31 cellular contexts compared by ENCODE assay signal in genomic region chr1:40281852-40282251, GRCh38. TPM values are rescaled to one million over a fixed set of nuclear protein-coding genes. Genes with fewer than 3 reads are reported as not detected.
DNase-seq lines count a peak whose midpoint lies in the region; ATAC-seq and TF ChIP-seq lines count a peak whose summit lies in the region.
"Had no signal": no experiment of that assay in that cellular context is flagged by ENCODE, and none has a peak within 500 bp of the region (broad histone marks: within the 10 kb centered on the region; RNA-seq: fewer than 3 reads in every experiment).

No MANE protein-coding gene starts in this region.

- H2AFZ ChIP-seq in PC-3 (ENCODE audit: low read length) (no peak overlapping the region), hepatocyte (no peak overlapping the region)

- H3K36me3 ChIP-seq in PC-3 (ENCODE audit: low read depth, low read length) (peaks cover 16% of the 10 kb centered on the region), hepatocyte (replicated peaks; ENCODE audit: insufficient read depth, low read depth) (no peaks in the 10 kb centered on the region)

- H3K27ac Mint-ChIP-seq in activated T-cell treated with anti-CD3 and anti-CD28 coated beads, Interleukin-2, amount 50 U/mL, for 72 hours: peak overlapping the region; percentile 52
- peak overlapping the region; percentile 9 for H3K27ac Mint-ChIP-seq in stimulated activated effector memory CD8-positive, alpha-beta T cell treated with anti-CD3 and anti-CD28 coated beads, Interleukin-12 subunit alpha, Interleukin-12 subunit beta, amount 100 ng/mL, for 72 hours
- H3K27ac Mint-ChIP-seq in activated T-helper 1 cell treated with anti-CD3 and anti-CD28 coated beads, Interleukin-12 subunit alpha, Interleukin-12 subunit beta, Interleukin-2, Interleukin-4 antibody, amounts not matched to agents 30 ng/mL and 10 ng/mL and 1 ng/mL, durations not matched to agents 14 hours and 24 hours and 36 hours: no peak overlapping the region
- H3K27ac Mint-ChIP-seq: activated naive CD8-positive, alpha-beta T cell treated with anti-CD3 and anti-CD28 coated beads, Interleukin-2, amount 10 ng/mL, durations not matched to agents 7 days and 5 days had no signal

- H3K9ac ChIP-seq in PC-3 (ENCODE audit: low read length): no peak overlapping the region

- H3K27me3 Mint-ChIP-seq in activated T-cell treated with anti-CD3 and anti-CD28 coated beads, Interleukin-2, amount 50 U/mL, for 72 hours (ENCODE audit: low read depth): no peaks in the 10 kb centered on the region
- no peaks in the 10 kb centered on the region for H3K27me3 Mint-ChIP-seq in activated T-helper 1 cell treated with anti-CD3 and anti-CD28 coated beads, Interleukin-12 subunit alpha, Interleukin-12 subunit beta, Interleukin-2, Interleukin-4 antibody, amounts not matched to agents 30 ng/mL and 10 ng/mL and 1 ng/mL, durations not matched to agents 14 hours and 24 hours and 36 hours (ENCODE audit: insufficient read depth)
- H3K27me3 Mint-ChIP-seq: activated naive CD8-positive, alpha-beta T cell treated with anti-CD3 and anti-CD28 coated beads, Interleukin-2, amount 10 ng/mL, durations not matched to agents 7 days and 5 days; CD4-positive, alpha-beta memory T cell had no signal

- H3K27ac ChIP-seq in PC-3 (ENCODE audit: low read length) (no peak overlapping the region), hepatocyte (no peak overlapping the region)
- H3K27ac ChIP-seq: esophagus squamous epithelium, heart right ventricle, HL-60, SJCRH30, thoracic aorta, vagina had no signal

- H3F3A ChIP-seq in PC-3 (ENCODE audit: low read length, unreplicated experiment): no peaks in the 10 kb centered on the region

- H3K4me2 ChIP-seq in PC-3 (ENCODE audit: low read length) (no peak overlapping the region), hepatocyte (no peak overlapping the region)

- H3K36me3 Mint-ChIP-seq in activated T-cell treated with anti-CD3 and anti-CD28 coated beads, Interleukin-2, amount 50 U/mL, for 72 hours (ENCODE audit: insufficient read depth in 2 of 2): peaks cover 2 to 16% of the 10 kb centered on the region in 2 donors
- H3K36me3 Mint-ChIP-seq in stimulated activated effector memory CD8-positive, alpha-beta T cell treated with anti-CD3 and anti-CD28 coated beads, Interleukin-12 subunit alpha, Interleukin-12 subunit beta, amount 100 ng/mL, for 72 hours: peaks cover 97% of the 10 kb centered on the region
- peaks cover 21% of the 10 kb centered on the region for H3K36me3 Mint-ChIP-seq in activated T-helper 1 cell treated with anti-CD3 and anti-CD28 coated beads, Interleukin-12 subunit alpha, Interleukin-12 subunit beta, Interleukin-2, Interleukin-4 antibody, amounts not matched to agents 30 ng/mL and 10 ng/mL and 1 ng/mL, durations not matched to agents 14 hours and 24 hours and 36 hours (ENCODE audit: low read depth)

- TF ChIP-seq CTCF in PC-3 (conservative IDR thresholded peaks at IDR 0.05; ENCODE audit: low read depth, low read length): no peak
- no peak for TF ChIP-seq CTCF in hepatocyte (IDR thresholded peaks at IDR 0.05; ENCODE audit: poor library complexity)

- no peak overlapping the region for H3K4me3 Mint-ChIP-seq in activated T-cell treated with anti-CD3 and anti-CD28 coated beads, Interleukin-2, amount 50 U/mL, for 72 hours
- H3K4me3 Mint-ChIP-seq in stimulated activated effector memory CD8-positive, alpha-beta T cell treated with anti-CD3 and anti-CD28 coated beads, Interleukin-12 subunit alpha, Interleukin-12 subunit beta, amount 100 ng/mL, for 72 hours: no peak overlapping the region
- no peak overlapping the region for H3K4me3 Mint-ChIP-seq in activated T-helper 1 cell treated with anti-CD3 and anti-CD28 coated beads, Interleukin-12 subunit alpha, Interleukin-12 subunit beta, Interleukin-2, Interleukin-4 antibody, amounts not matched to agents 30 ng/mL and 10 ng/mL and 1 ng/mL, durations not matched to agents 14 hours and 24 hours and 36 hours
- H3K4me3 Mint-ChIP-seq: activated naive CD8-positive, alpha-beta T cell treated with anti-CD3 and anti-CD28 coated beads, Interleukin-2, amount 10 ng/mL, durations not matched to agents 7 days and 5 days; CD4-positive, alpha-beta memory T cell had no signal

- WGBS in hepatocyte (ENCODE audit: low lambda C conversion rate, missing lambda C conversion rate): 72% methylated on average over 2 of the region's 2 CpGs

- H3K79me2 ChIP-seq in PC-3 (ENCODE audit: low read length): no peaks in the 10 kb centered on the region
- H3K79me2 ChIP-seq in hepatocyte: peaks cover 2% of the 10 kb centered on the region

- H3K9me2 ChIP-seq in PC-3 (replicated peaks; ENCODE audit: low read length) (no peaks in the 10 kb centered on the region), hepatocyte (replicated peaks; ENCODE audit: insufficient read depth) (no peaks in the 10 kb centered on the region)

- H3K9me3 Mint-ChIP-seq in activated T-cell treated with anti-CD3 and anti-CD28 coated beads, Interleukin-2, amount 50 U/mL, for 72 hours: no peaks in the 10 kb centered on the region
- H3K9me3 Mint-ChIP-seq in stimulated activated effector memory CD8-positive, alpha-beta T cell treated with anti-CD3 and anti-CD28 coated beads, Interleukin-12 subunit alpha, Interleukin-12 subunit beta, amount 100 ng/mL, for 72 hours: no peaks in the 10 kb centered on the region
- no peaks in the 10 kb centered on the region for H3K9me3 Mint-ChIP-seq in activated T-helper 1 cell treated with anti-CD3 and anti-CD28 coated beads, Interleukin-12 subunit alpha, Interleukin-12 subunit beta, Interleukin-2, Interleukin-4 antibody, amounts not matched to agents 30 ng/mL and 10 ng/mL and 1 ng/mL, durations not matched to agents 14 hours and 24 hours and 36 hours
- H3K9me3 Mint-ChIP-seq: activated naive CD8-positive, alpha-beta T cell treated with anti-CD3 and anti-CD28 coated beads, Interleukin-2, amount 10 ng/mL, durations not matched to agents 7 days and 5 days; CD4-positive, alpha-beta memory T cell had no signal

- CTCF ChIA-PET in PC-3 (lab: Charles Lee): interaction anchor here (0.8 to 1.2 kb wide), 2 partner anchors 92 to 129 kb away, joined by 3 read pairs; partner anchors contain the start of gene SMAP2

- ATAC-seq in activated T-cell treated with anti-CD3 and anti-CD28 coated beads, Interleukin-2, amount 50 U/mL, for 72 hours (replicated peaks in 1 of 2): no peak
- ATAC-seq in PC-3 (peak; percentile 87), GM19467 (IDR thresholded peaks at IDR 0.05; ENCODE audit: unreplicated experiment) (no peak)
- ATAC-seq in stimulated activated effector memory CD8-positive, alpha-beta T cell treated with anti-CD3 and anti-CD28 coated beads, Interleukin-12 subunit alpha, Interleukin-12 subunit beta, amount 100 ng/mL, for 72 hours: no peak
- ATAC-seq: heart right ventricle, left cardiac atrium, sciatic nerve had no signal

- no peak overlapping the region for H3K4me3 ChIP-seq in PC-3 (ENCODE audit: low read length)
- no peak overlapping the region for H3K4me3 ChIP-seq in hepatocyte
- H3K4me3 ChIP-seq: esophagus squamous epithelium, heart right ventricle, SJCRH30, thoracic aorta, vagina had no signal

- H3K9me3 ChIP-seq in PC-3 (ENCODE audit: low read length) (no peaks in the 10 kb centered on the region), hepatocyte (ENCODE audit: low read depth) (no peaks in the 10 kb centered on the region)
- H3K9me3 ChIP-seq: esophagus squamous epithelium, heart right ventricle, SJCRH30, thoracic aorta, vagina had no signal

- H3K4me1 Mint-ChIP-seq in activated T-cell treated with anti-CD3 and anti-CD28 coated beads, Interleukin-2, amount 50 U/mL, for 72 hours (ENCODE audit: low read depth): peaks cover 6% of the 10 kb centered on the region
- H3K4me1 Mint-ChIP-seq in stimulated activated effector memory CD8-positive, alpha-beta T cell treated with anti-CD3 and anti-CD28 coated beads, Interleukin-12 subunit alpha, Interleukin-12 subunit beta, amount 100 ng/mL, for 72 hours: no peaks in the 10 kb centered on the region
- H3K4me1 Mint-ChIP-seq in activated T-helper 1 cell treated with anti-CD3 and anti-CD28 coated beads, Interleukin-12 subunit alpha, Interleukin-12 subunit beta, Interleukin-2, Interleukin-4 antibody, amounts not matched to agents 30 ng/mL and 10 ng/mL and 1 ng/mL, durations not matched to agents 14 hours and 24 hours and 36 hours (ENCODE audit: low read depth): no peaks in the 10 kb centered on the region

- H4K20me1 ChIP-seq in PC-3 (ENCODE audit: low read length) (peaks cover 4% of the 10 kb centered on the region; the same call in 1 of the 2 replicates), hepatocyte (ENCODE audit: insufficient read depth, poor library complexity, severe bottlenecking) (no peaks in the 10 kb centered on the region)

- BruUV-seq in PC-3 (replicated peaks; lab: Mats Ljungman, UMichigan): no TSS peak

- H3K27me3 ChIP-seq in PC-3 (ENCODE audit: low read length): no peaks in the 10 kb centered on the region
- no peaks in the 10 kb centered on the region for H3K27me3 ChIP-seq in hepatocyte
- H3K27me3 ChIP-seq: esophagus squamous epithelium, heart right ventricle, SJCRH30, vagina had no signal

- DNase-seq in activated T-cell treated with anti-CD3 and anti-CD28 coated beads, Interleukin-2, amount 50 U/mL, for 72 hours: no peak
- no peak for DNase-seq in activated T-cell treated with anti-CD3 and anti-CD28 coated beads, Interleukin-2, amount 50 U/mL, for 48 hours
- peak; percentile 37 to 80 for DNase-seq in NCI-H2081 (lab: John Stamatoyannopoulos, UW)
- no peak for DNase-seq in PC-3
- DNase-seq in stimulated activated effector memory CD8-positive, alpha-beta T cell treated with anti-CD3 and anti-CD28 coated beads, Interleukin-12 subunit alpha, Interleukin-12 subunit beta, amount 100 ng/mL, for 72 hours (ENCODE audit: low spot score in 2 of 2): no peak
- no peak for DNase-seq in activated T-helper 1 cell treated with anti-CD3 and anti-CD28 coated beads, Interleukin-12 subunit alpha, Interleukin-12 subunit beta, Interleukin-2, Interleukin-4 antibody, amounts not matched to agents 30 ng/mL and 10 ng/mL and 1 ng/mL, durations not matched to agents 14 hours and 24 hours and 36 hours (ENCODE audit: low spot score)
- DNase-seq in hepatocyte (ENCODE audit: low spot score): no peak
- DNase-seq: activated CD4-positive, alpha-beta T cell treated with anti-CD3 and anti-CD28 coated beads, Interleukin-2, amount 50 U/mL, for 48 hours; activated effector memory CD4-positive, alpha-beta T cell treated with anti-CD3 and anti-CD28 coated beads, Interleukin-2, amount 50 U/mL, for 16 hours; activated naive CD8-positive, alpha-beta T cell treated with anti-CD3 and anti-CD28 coated beads, Interleukin-2, amount 10 ng/mL, durations not matched to agents 7 days and 5 days; CD4-positive, alpha-beta memory T cell; cortex of kidney; esophagus squamous epithelium; foreskin melanocyte; heart right ventricle; left cardiac atrium; mesenchymal stem cell; NCI-H1694; NCI-H446 treated with DMSO at 0.1 percent for 48 hours; SJCRH30; stimulated activated naive CD4-positive, alpha-beta T cell treated with Interleukin-2 at 50 U/mL for 16 hours had no signal

- POLR2A ChIA-PET in PC-3 (lab: Charles Lee; ENCODE audit: unreplicated experiment): interaction anchor here (0.6 kb wide), 1 partner anchor 24 kb away, joined by 3 read pairs; no protein-coding TSS in a partner anchor

- H3K4me1 ChIP-seq in PC-3 (ENCODE audit: insufficient read depth, low read length): no peaks in the 10 kb centered on the region
- no peaks in the 10 kb centered on the region for H3K4me1 ChIP-seq in hepatocyte (ENCODE audit: insufficient read depth)
- H3K4me1 ChIP-seq: esophagus squamous epithelium, heart right ventricle, SJCRH30, vagina had no signal

- intact Hi-C loops in PC-3 (cut with micrococcal nuclease): no loop called here
- intact Hi-C loops in activated T-helper 1 cell treated with anti-CD3 and anti-CD28 coated beads, Interleukin-12 subunit alpha, Interleukin-12 subunit beta, Interleukin-2, Interleukin-4 antibody, amounts not matched to agents 30 ng/mL and 10 ng/mL and 1 ng/mL, durations not matched to agents 14 hours and 24 hours and 36 hours (cut with micrococcal nuclease): no loop called here

RNA-seq across cellular contexts. Expression of gene ZMPSTE24, which starts 23.8 kb away (rescaled TPM):
- total RNA-seq in activated T-cell treated with anti-CD3 and anti-CD28 coated beads, Interleukin-2, amount 50 U/mL, for 72 hours: 10 to 100 TPM; 32.7 to 36.8 TPM
- total RNA-seq in PC-3 (2014; rRNA removed) (68.7 and 76.1 TPM in 2 replicates), hepatocyte (56.1 and 58.9 TPM in 2 replicates)
- 50.2 and 56.0 TPM in 2 replicates for total RNA-seq in activated T-helper 1 cell treated with anti-CD3 and anti-CD28 coated beads, Interleukin-12 subunit alpha, Interleukin-12 subunit beta, Interleukin-2, Interleukin-4 antibody, amounts not matched to agents 30 ng/mL and 10 ng/mL and 1 ng/mL, durations not matched to agents 14 hours and 24 hours and 36 hours
- 32.6 and 35.6 TPM in 2 replicates for polyA plus RNA-seq in hepatocyte

RNA-seq across cellular contexts. Expression of gene TMCO2, which starts 34.1 kb away (rescaled TPM):
- 1 to 10 TPM in 1 of 2 donors, under 1 TPM in 1; 0.82 to 1.2 TPM for total RNA-seq in activated T-cell treated with anti-CD3 and anti-CD28 coated beads, Interleukin-2, amount 50 U/mL, for 72 hours
- total RNA-seq in PC-3 (2014; rRNA removed) (not detected in 2 replicates), hepatocyte (not detected in 2 replicates)
- not detected in 2 replicates for total RNA-seq in activated T-helper 1 cell treated with anti-CD3 and anti-CD28 coated beads, Interleukin-12 subunit alpha, Interleukin-12 subunit beta, Interleukin-2, Interleukin-4 antibody, amounts not matched to agents 30 ng/mL and 10 ng/mL and 1 ng/mL, durations not matched to agents 14 hours and 24 hours and 36 hours
- 0.69 TPM in 1 of 2 replicates, not detected in the other for polyA plus RNA-seq in hepatocyte
- total RNA-seq: A673; activated naive CD8-positive, alpha-beta T cell treated with anti-CD3 and anti-CD28 coated beads, Interleukin-2, amount 10 ng/mL, durations not matched to agents 7 days and 5 days; astrocyte; cardiac septum; esophagus squamous epithelium; H1; heart right ventricle; left cardiac atrium; RPMI7951; sciatic nerve; SJCRH30; thoracic aorta; vagina had no signal
- polyA plus RNA-seq: CD4-positive, alpha-beta memory T cell; H1; heart right ventricle had no signal

RNA-seq across cellular contexts. Expression of gene COL9A2, which starts 35.2 kb away (rescaled TPM):
- 10 to 100 TPM; 27.4 to 36.3 TPM for total RNA-seq in activated T-cell treated with anti-CD3 and anti-CD28 coated beads, Interleukin-2, amount 50 U/mL, for 72 hours
- total RNA-seq in PC-3 (2014; rRNA removed) (4.4 and 7.0 TPM in 2 replicates), hepatocyte (13.3 and 20.6 TPM in 2 replicates)
- total RNA-seq in activated T-helper 1 cell treated with anti-CD3 and anti-CD28 coated beads, Interleukin-12 subunit alpha, Interleukin-12 subunit beta, Interleukin-2, Interleukin-4 antibody, amounts not matched to agents 30 ng/mL and 10 ng/mL and 1 ng/mL, durations not matched to agents 14 hours and 24 hours and 36 hours: 20.4 and 22.3 TPM in 2 replicates
- polyA plus RNA-seq in hepatocyte: 24.9 and 33.5 TPM in 2 replicates

Comparison
In these comparisons a context has a peak if more than half of its experiments do, and no peak if none do; other contexts are left out.
1. DNase-seq: peak in NCI-H2081 (2 of 2); none in activated T-cell treated with anti-CD3 and anti-CD28 coated beads, Interleukin-2, amount 50 U/mL, for 72 hours (0 of 2), activated T-cell treated with anti-CD3 and anti-CD28 coated beads, Interleukin-2, amount 50 U/mL, for 48 hours (0 of 2), PC-3 (single experiment), stimulated activated effector memory CD8-positive, alpha-beta T cell treated with anti-CD3 and anti-CD28 coated beads, Interleukin-12 subunit alpha, Interleukin-12 subunit beta, amount 100 ng/mL, for 72 hours (0 of 2), activated T-helper 1 cell treated with anti-CD3 and anti-CD28 coated beads, Interleukin-12 subunit alpha, Interleukin-12 subunit beta, Interleukin-2, Interleukin-4 antibody, amounts not matched to agents 30 ng/mL and 10 ng/mL and 1 ng/mL, durations not matched to agents 14 hours and 24 hours and 36 hours (single experiment) and hepatocyte (single experiment).